Comparison of ENCODE assay signal across 8 cellular contexts in the genomic region with DNA sequence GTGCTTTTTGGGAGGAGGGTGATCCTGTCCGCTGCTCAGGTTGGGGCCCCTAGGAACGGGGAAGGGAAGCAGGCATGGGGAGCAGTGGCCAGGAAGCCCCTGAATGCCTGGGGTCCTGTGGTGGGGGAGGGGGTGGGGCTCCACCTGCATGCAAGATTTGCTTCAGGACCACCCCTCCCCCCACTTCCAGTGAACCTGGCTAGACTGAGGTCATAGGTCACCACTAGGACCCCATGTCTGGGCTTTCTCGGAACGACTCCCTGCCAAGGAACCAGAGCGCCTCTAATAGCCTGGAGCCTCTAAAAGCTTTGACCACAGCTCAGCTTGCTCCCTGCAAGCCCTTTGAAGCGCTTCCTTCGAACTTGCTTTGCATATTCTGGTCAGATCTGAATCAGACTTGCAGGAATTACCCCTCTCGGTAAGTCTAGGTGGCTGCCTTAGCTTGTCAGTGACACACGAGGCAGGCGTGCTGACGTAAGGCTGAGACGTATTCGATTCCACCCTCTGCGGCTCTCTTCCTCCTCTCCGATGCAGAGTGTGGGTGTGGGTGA. TPM values are rescaled to one million over a fixed set of nuclear protein-coding genes. Genes with fewer than 3 reads are reported as not detected.
DNase-seq lines count a peak whose midpoint lies in the region; ATAC-seq and TF ChIP-seq lines count a peak whose summit lies in the region.

No MANE protein-coding gene starts in this region.

- H3K4me1 ChIP-seq in A673 (ENCODE audit: insufficient read depth, low read length, poor library complexity, severe bottlenecking) = peaks cover 42% of the 10 kb centered on the region
- H3K4me1 ChIP-seq in neuronal stem cell (ENCODE audit: control insufficient read depth in 2 of 2, insufficient read depth in 1 of 2, low read depth in 1 of 2, low read length in 2 of 2) = peaks cover 46 to 48% of the 10 kb centered on the region in 2 donors

- no peak overlapping the region for H2BK5ac ChIP-seq in neuronal stem cell (ENCODE audit: low read length)

- H3K27ac ChIP-seq in A673 (ENCODE audit: low read depth, low read length, poor library complexity, severe bottlenecking) (no peak overlapping the region), SU-DHL-6 (ENCODE audit: low read depth, low read length) (no peak overlapping the region), neuronal stem cell (replicated peaks; ENCODE audit: low read length) (no peak overlapping the region)

- H3K27ac Mint-ChIP-seq in activated naive CD8-positive, alpha-beta T cell treated with anti-CD3 and anti-CD28 coated beads, Interleukin-2, amount 10 ng/mL, durations not matched to agents 7 days and 5 days = peak overlapping the region; percentile 87

- H3K79me2 ChIP-seq in SU-DHL-6 (ENCODE audit: insufficient read depth, low read length) = no peaks in the 10 kb centered on the region

- H3K23ac ChIP-seq in neuronal stem cell (ENCODE audit: low read depth, low read length, poor library complexity) = no peak overlapping the region

- H3K27me3 Mint-ChIP-seq in activated naive CD8-positive, alpha-beta T cell treated with anti-CD3 and anti-CD28 coated beads, Interleukin-2, amount 10 ng/mL, durations not matched to agents 7 days and 5 days = no peaks in the 10 kb centered on the region

- H3F3A ChIP-seq in SU-DHL-6 (ENCODE audit: insufficient read depth) = no peaks in the 10 kb centered on the region; the same call in 1 of the 2 replicates

- ATAC-seq in GM19043 (IDR thresholded peaks at IDR 0.05; ENCODE audit: low read depth, unreplicated experiment) (peak; percentile 50), HG03196 (IDR thresholded peaks at IDR 0.05; ENCODE audit: unreplicated experiment) (peak; percentile 43)
- ATAC-seq in activated naive CD8-positive, alpha-beta T cell treated with anti-CD3 and anti-CD28 coated beads, Interleukin-2, amount 10 ng/mL, durations not matched to agents 7 days and 5 days (ENCODE audit: low read depth) = peak; percentile 71

- H2AFZ ChIP-seq in SU-DHL-6 (ENCODE audit: low read depth, low read length, severe bottlenecking) (no peak overlapping the region), neuronal stem cell (ENCODE audit: low read length) (no peak overlapping the region)

- H3K4me2 ChIP-seq in SU-DHL-6 (ENCODE audit: low read depth, low read length, poor library complexity, severe bottlenecking) (peak overlapping the region; percentile 14), neuronal stem cell (ENCODE audit: insufficient read depth, low read length, poor library complexity, severe bottlenecking) (no peak overlapping the region)

- H4K8ac ChIP-seq in neuronal stem cell (ENCODE audit: low read depth, low read length) = no peak overlapping the region

- no peaks in the 10 kb centered on the region for H3K9me3 Mint-ChIP-seq in activated naive CD8-positive, alpha-beta T cell treated with anti-CD3 and anti-CD28 coated beads, Interleukin-2, amount 10 ng/mL, durations not matched to agents 7 days and 5 days

- CTCF ChIA-PET in A673 (lab: Charles Lee) = no interaction called here

- no peak overlapping the region for H4K91ac ChIP-seq in neuronal stem cell (ENCODE audit: low read depth, low read length, poor library complexity)

- no peaks in the 10 kb centered on the region for H4K20me1 ChIP-seq in SU-DHL-6 (ENCODE audit: low read depth, low read length)

- no peaks in the 10 kb centered on the region for H3K36me3 ChIP-seq in A673 (ENCODE audit: insufficient read depth, low read length, poor library complexity, severe bottlenecking)
- H3K36me3 ChIP-seq in SU-DHL-6 (ENCODE audit: low read length) = no peaks in the 10 kb centered on the region
- H3K36me3 ChIP-seq in neuronal stem cell (replicated peaks in 1 of 2; ENCODE audit: control insufficient read depth in 2 of 2, insufficient read depth in 2 of 2, low read length in 2 of 2) = peaks cover 17 to 53% of the 10 kb centered on the region in 2 donors

- H3K9me3 ChIP-seq in A673 (ENCODE audit: low read depth, low read length, poor library complexity, severe bottlenecking) (no peaks in the 10 kb centered on the region), SU-DHL-6 (ENCODE audit: insufficient read depth, low read length) (no peaks in the 10 kb centered on the region), neuronal stem cell (replicated peaks in 1 of 2; ENCODE audit: control insufficient read depth in 2 of 2, insufficient read depth in 1 of 2, low read depth in 1 of 2, low read length in 2 of 2) (no peaks in the 10 kb centered on the region)

- H3K4me3 ChIP-seq in A673 (ENCODE audit: low read depth, low read length, poor library complexity, severe bottlenecking) (no peak overlapping the region), SU-DHL-6 (ENCODE audit: insufficient read depth, low read length, poor library complexity, severe bottlenecking) (no peak overlapping the region), neuronal stem cell (ENCODE audit: low read length in 2 of 2) (peak overlapping the region in 1 of 2 donors; percentile 97)

- TF ChIP-seq CTCF in A673 (conservative IDR thresholded peaks at IDR 0.05; ENCODE audit: low read depth, low read length) (no peak), SU-DHL-6 (IDR thresholded peaks at IDR 0.05; ENCODE audit: insufficient read depth, low read length, poor library complexity, severe bottlenecking) (no peak)

- no peak overlapping the region for H3K9ac ChIP-seq in SU-DHL-6 (ENCODE audit: low read length)
- H3K9ac ChIP-seq in neuronal stem cell (ENCODE audit: low read depth, low read length, poor library complexity) = no peak overlapping the region

- intact Hi-C loops in A673 (cut with micrococcal nuclease; ENCODE audit: unreplicated experiment) = no loop called here

- POLR2A ChIA-PET in A673 (lab: Charles Lee; ENCODE audit: low non-redundant PET) = no interaction called here
- POLR2A ChIA-PET in activated naive CD8-positive, alpha-beta T cell treated with anti-CD3 and anti-CD28 coated beads, Interleukin-2, amount 10 ng/mL, durations not matched to agents 7 days and 5 days (lab: Charles Lee) = interaction anchor here (0.6 to 1.1 kb wide), 10 partner anchors 10 to 65 kb away, joined by 3 to 5 read pairs (median 3); a partner anchor contains a TSS

- DNase-seq in A673 (ENCODE audit: low spot score) = peak; percentile 76
- peak; percentile 73 for DNase-seq in activated naive CD8-positive, alpha-beta T cell treated with anti-CD3 and anti-CD28 coated beads, Interleukin-2, amount 10 ng/mL, durations not matched to agents 7 days and 5 days
- DNase-seq in kidney tubule cell (ENCODE audit: low spot score) = peak; percentile 95
- DNase-seq in stimulated activated CD4-positive, alpha-beta T cell treated with anti-CD3 and anti-CD28 coated beads, TNF-alpha, amount 100 ng/mL, for 48 hours (ENCODE audit: low read depth in 3 of 3) = peak; percentile 83 to 92 (median 88)
- DNase-seq in neuronal stem cell (ENCODE audit: low spot score) = no peak

- H2BK120ac ChIP-seq in neuronal stem cell (ENCODE audit: low read depth, low read length) = no peak overlapping the region

- H3K4ac ChIP-seq in neuronal stem cell (ENCODE audit: low read length) = no peak overlapping the region

- H3K4me1 Mint-ChIP-seq in activated naive CD8-positive, alpha-beta T cell treated with anti-CD3 and anti-CD28 coated beads, Interleukin-2, amount 10 ng/mL, durations not matched to agents 7 days and 5 days = peaks cover 59% of the 10 kb centered on the region

- peaks cover 14% of the 10 kb centered on the region for H3K79me1 ChIP-seq in neuronal stem cell (ENCODE audit: low read depth, low read length)

- WGBS in neuronal stem cell (ENCODE audit: extremely low coverage in 2 of 2, insufficient read length in 2 of 2, insufficient replicate concordance in 1 of 2), 2 donors = no CpG with 5 or more reads among the region's 15 CpGs

- H3K14ac ChIP-seq in neuronal stem cell (ENCODE audit: low read length) = no peak overlapping the region

- no peak overlapping the region for H2BK12ac ChIP-seq in neuronal stem cell (ENCODE audit: low read length)

- H3K27me3 ChIP-seq in A673 (replicated peaks; ENCODE audit: insufficient read depth, low read depth, low read length, poor library complexity) (no peaks in the 10 kb centered on the region), SU-DHL-6 (ENCODE audit: low read length) (peaks cover 4% of the 10 kb centered on the region; the same call in 1 of the 2 replicates), neuronal stem cell (ENCODE audit: control insufficient read depth in 3 of 3, insufficient read depth in 3 of 3, low read depth in 1 of 3, low read length in 3 of 3) (no peaks in the 10 kb centered on the region)

- no peaks in the 10 kb centered on the region for H3K9me2 ChIP-seq in SU-DHL-6 (replicated peaks; ENCODE audit: insufficient read depth, low read length)

- H2BK15ac ChIP-seq in neuronal stem cell (ENCODE audit: low read length) = no peak overlapping the region

- H3K18ac ChIP-seq in neuronal stem cell (ENCODE audit: low read length) = no peak overlapping the region

- no TSS peak for BruUV-seq in A673 (replicated peaks; lab: Mats Ljungman, UMichigan)

- H3K4me3 Mint-ChIP-seq in activated naive CD8-positive, alpha-beta T cell treated with anti-CD3 and anti-CD28 coated beads, Interleukin-2, amount 10 ng/mL, durations not matched to agents 7 days and 5 days = peak overlapping the region; percentile 65

- no peak overlapping the region for H2AK5ac ChIP-seq in neuronal stem cell (ENCODE audit: low read depth, low read length)

- H3K36me3 Mint-ChIP-seq in activated naive CD8-positive, alpha-beta T cell treated with anti-CD3 and anti-CD28 coated beads, Interleukin-2, amount 10 ng/mL, durations not matched to agents 7 days and 5 days = peaks cover 5% of the 10 kb centered on the region

RNA-seq across cellular contexts. Expression of a gene that starts 3.6 kb away (rescaled TPM):
- total RNA-seq in A673 (2021) = 7.2 and 9.5 TPM in 2 replicates
- total RNA-seq in activated naive CD8-positive, alpha-beta T cell treated with anti-CD3 and anti-CD28 coated beads, Interleukin-2, amount 10 ng/mL, durations not matched to agents 7 days and 5 days = 1 to 10 TPM; 6.6 to 6.7 TPM
- 17.8 TPM for polyA plus RNA-seq in neuronal stem cell (2013, experiment 1 of 2)
- 18.2 TPM for polyA plus RNA-seq in neuronal stem cell (2013, experiment 2 of 2)

RNA-seq across cellular contexts. Expression of a gene that starts 22.2 kb away (rescaled TPM):
- 42.5 and 44.2 TPM in 2 replicates for total RNA-seq in A673 (2021)
- total RNA-seq in activated naive CD8-positive, alpha-beta T cell treated with anti-CD3 and anti-CD28 coated beads, Interleukin-2, amount 10 ng/mL, durations not matched to agents 7 days and 5 days = 10 to 100 TPM; 70.2 to 73.2 TPM
- 28.6 TPM for polyA plus RNA-seq in neuronal stem cell (2013, experiment 1 of 2)
- polyA plus RNA-seq in neuronal stem cell (2013, experiment 2 of 2) = 27.5 TPM
